ENCODE assay signal across 8 cellular contexts in the genomic region with DNA sequence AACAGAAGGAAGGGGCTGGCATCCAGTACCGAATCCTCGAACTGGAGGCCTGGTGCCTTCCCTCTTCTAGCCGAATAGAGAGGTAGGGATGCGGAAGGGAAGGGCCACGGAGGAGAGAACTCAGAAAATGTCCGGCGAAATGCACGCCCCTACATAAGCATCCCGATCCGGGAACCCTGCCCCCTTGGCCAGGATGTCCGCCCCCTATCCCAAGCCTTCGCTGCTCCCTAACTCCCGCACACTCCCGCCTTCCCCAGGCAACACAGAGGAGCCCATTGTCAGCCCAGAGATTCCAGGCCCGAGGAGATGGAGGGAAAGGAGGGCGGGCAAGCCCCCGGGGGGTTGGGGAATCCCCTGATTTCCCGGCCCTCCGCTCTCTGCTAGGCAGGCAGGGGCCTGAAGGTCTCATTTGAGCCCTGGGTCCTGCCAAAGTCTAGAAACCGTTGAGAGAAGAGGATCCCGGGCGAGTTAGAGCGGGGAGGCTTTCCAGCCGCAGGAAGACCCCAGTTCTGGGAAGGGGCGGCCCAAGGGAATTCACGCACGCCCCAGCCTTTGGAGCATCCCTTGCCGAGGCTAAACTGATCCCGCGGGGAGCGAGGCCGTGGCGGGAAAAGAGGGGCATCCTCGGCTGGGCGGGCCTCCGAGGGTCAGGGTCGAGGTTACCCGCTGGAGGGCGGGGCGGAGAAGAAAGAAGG. TPM values are rescaled to one million over a fixed set of nuclear protein-coding genes. Genes with fewer than 3 reads are reported as not detected.
DNase-seq lines count a peak whose midpoint lies in the region; ATAC-seq and TF ChIP-seq lines count a peak whose summit lies in the region.

No MANE protein-coding gene starts in this region.

- no peaks in the 10 kb centered on the region for H3K9me3 ChIP-seq in HUES6 (ENCODE audit: control insufficient read depth, insufficient read depth, low read depth, low read length)
- no peaks in the 10 kb centered on the region for H3K9me3 ChIP-seq in neuron (ENCODE audit: low read length)

- H2AFZ ChIP-seq in neuron (ENCODE audit: low read depth, low read length), result peak overlapping the region; percentile 20

- H3K36me3 ChIP-seq in BJ (ENCODE audit: control insufficient read depth, insufficient read depth, low read length) (peaks cover 11% of the 10 kb centered on the region), HUES6 (ENCODE audit: control insufficient read depth, insufficient read depth, low read length) (peaks cover 17% of the 10 kb centered on the region), neuron (ENCODE audit: insufficient read depth, low read length) (peaks cover 20% of the 10 kb centered on the region)

- peak overlapping the region; percentile 62 for H3K4me3 Mint-ChIP-seq in activated CD8-positive, alpha-beta T cell treated with anti-CD3 and anti-CD28 coated beads for 36 hours

- peaks cover 64% of the 10 kb centered on the region for H3K27me3 Mint-ChIP-seq in activated CD8-positive, alpha-beta T cell treated with anti-CD3 and anti-CD28 coated beads for 36 hours

- DNase-seq in BJ (ENCODE audit: low read depth), result no peak
- no peak for DNase-seq in activated CD8-positive, alpha-beta T cell treated with anti-CD3 and anti-CD28 coated beads for 36 hours
- DNase-seq in foreskin melanocyte, result peak; percentile 65
- DNase-seq in HT-29 (ENCODE audit: low spot score), result no peak
- DNase-seq in NCI-H2029 treated with DMSO at 0.1 percent for 48 hours (lab: John Stamatoyannopoulos, UW), result no peak

- no peak overlapping the region for H3K27ac Mint-ChIP-seq in activated CD8-positive, alpha-beta T cell treated with anti-CD3 and anti-CD28 coated beads for 36 hours

- H3K4me1 Mint-ChIP-seq in activated CD8-positive, alpha-beta T cell treated with anti-CD3 and anti-CD28 coated beads for 36 hours (ENCODE audit: low read depth), result peaks cover 31% of the 10 kb centered on the region

- no peak for ATAC-seq in activated CD8-positive, alpha-beta T cell treated with anti-CD3 and anti-CD28 coated beads for 36 hours
- no peak for ATAC-seq in GM19035 (IDR thresholded peaks at IDR 0.05; ENCODE audit: unreplicated experiment)

- intact Hi-C loops in activated CD8-positive, alpha-beta T cell treated with anti-CD3 and anti-CD28 coated beads for 36 hours (cut with micrococcal nuclease), result loop anchor here (2.0 kb wide), 1 partner anchor 37 kb away; no protein-coding TSS in a partner anchor

- no peak for TF ChIP-seq CTCF in BJ (IDR thresholded peaks at IDR 0.05; ENCODE audit: insufficient read depth, low read depth, low read length)
- no peak for TF ChIP-seq CTCF in activated CD8-positive, alpha-beta T cell treated with anti-CD3 and anti-CD28 coated beads for 36 hours (IDR thresholded peaks at IDR 0.05)

- peak overlapping the region; percentile 79 for H3K4me3 ChIP-seq in BJ (ENCODE audit: low read depth, low read length)
- peak overlapping the region; percentile 82 for H3K4me3 ChIP-seq in HUES6 (ENCODE audit: low read depth, low read length)
- H3K4me3 ChIP-seq in neuron (ENCODE audit: low read length), result peak overlapping the region; percentile 85

- H3K27ac ChIP-seq in HUES6 (ENCODE audit: low read depth, low read length), result peak overlapping the region; percentile 83; the same call in 1 of the 2 replicates

- CTCF ChIA-PET in BJ (lab: Yijun Ruan, JAX), result interaction anchor here (0.6 to 9.5 kb wide), 22 partner anchors 9 to 193 kb away, joined by 3 to 193 read pairs (median 8); partner anchors contain the start of genes RNASE8, TMEM253 and ZNF219
- CTCF ChIA-PET in activated CD8-positive, alpha-beta T cell treated with anti-CD3 and anti-CD28 coated beads for 36 hours (lab: Charles Lee), result interaction anchor here (0.7 to 6.4 kb wide), 17 partner anchors 7 to 55 kb away, joined by 3 to 121 read pairs (median 6); partner anchors contain the start of genes TMEM253 and ZNF219

- H3K4me1 ChIP-seq in HUES6 (ENCODE audit: control insufficient read depth, insufficient read depth, low read length), result peaks cover 9% of the 10 kb centered on the region
- peaks cover 17% of the 10 kb centered on the region for H3K4me1 ChIP-seq in neuron (ENCODE audit: insufficient read depth, low read length)

- POLR2A ChIA-PET in BJ (lab: Charles Lee), result no interaction called here
- POLR2A ChIA-PET in activated CD8-positive, alpha-beta T cell treated with anti-CD3 and anti-CD28 coated beads for 36 hours (lab: Charles Lee), result interaction anchor here (1.3 to 1.6 kb wide), 2 partner anchors 26 to 137 kb away, joined by 3 to 6 read pairs; no protein-coding TSS in a partner anchor

- no peaks in the 10 kb centered on the region for H3K27me3 ChIP-seq in BJ (ENCODE audit: control insufficient read depth, insufficient read depth, low read length)
- H3K27me3 ChIP-seq in HUES6 (ENCODE audit: control insufficient read depth, insufficient read depth, low read length), result peaks cover 18% of the 10 kb centered on the region
- H3K27me3 ChIP-seq in neuron (ENCODE audit: insufficient read depth, low read length), result no peaks in the 10 kb centered on the region

- H3K9me3 Mint-ChIP-seq in activated CD8-positive, alpha-beta T cell treated with anti-CD3 and anti-CD28 coated beads for 36 hours, result no peaks in the 10 kb centered on the region

- peak overlapping the region; percentile 87 for H3K9ac ChIP-seq in HUES6 (ENCODE audit: low read length)

- no peaks in the 10 kb centered on the region for H3K36me3 Mint-ChIP-seq in activated CD8-positive, alpha-beta T cell treated with anti-CD3 and anti-CD28 coated beads for 36 hours (ENCODE audit: low read depth)

RNA-seq across cellular contexts. Expression of gene ARHGEF40, which starts 0.6 kb away (rescaled TPM):
- polyA plus RNA-seq in BJ (2011; rRNA removed), result 40.4 and 62.7 TPM in 2 replicates
- polyA minus RNA-seq in BJ (2011; rRNA and poly(A)+ RNA removed), result 38.1 and 59.2 TPM in 2 replicates
- total RNA-seq in activated CD8-positive, alpha-beta T cell treated with anti-CD3 and anti-CD28 coated beads for 36 hours, result under 1 TPM; 0.18 to 0.23 TPM
- 18.4 and 20.0 TPM in 2 replicates for total RNA-seq in HT-29 (2014; rRNA removed; shearing (Covaris generic))

RNA-seq across cellular contexts. Expression of gene RNASE8, which starts 11.9 kb away (rescaled TPM):
- polyA plus RNA-seq in BJ (2011; rRNA removed), result not detected in 2 replicates
- not detected in 2 replicates for polyA minus RNA-seq in BJ (2011; rRNA and poly(A)+ RNA removed)
- total RNA-seq in activated CD8-positive, alpha-beta T cell treated with anti-CD3 and anti-CD28 coated beads for 36 hours, result not detected
- not detected in 2 replicates for total RNA-seq in HT-29 (2014; rRNA removed; shearing (Covaris generic))

RNA-seq across cellular contexts. Expression of gene RNASE7, which starts 27.4 kb away (rescaled TPM):
- not detected in 2 replicates for polyA plus RNA-seq in BJ (2011; rRNA removed)
- not detected in 2 replicates for polyA minus RNA-seq in BJ (2011; rRNA and poly(A)+ RNA removed)
- not detected for total RNA-seq in activated CD8-positive, alpha-beta T cell treated with anti-CD3 and anti-CD28 coated beads for 36 hours
- total RNA-seq in HT-29 (2014; rRNA removed; shearing (Covaris generic)), result not detected in 2 replicates

RNA-seq across cellular contexts. Expression of gene ZNF219, which starts 28.9 kb away (rescaled TPM):
- polyA plus RNA-seq in BJ (2011; rRNA removed), result 10.5 and 12.2 TPM in 2 replicates
- polyA minus RNA-seq in BJ (2011; rRNA and poly(A)+ RNA removed), result 3.9 and 6.1 TPM in 2 replicates
- 1 to 10 TPM; 7.2 to 8.2 TPM for total RNA-seq in activated CD8-positive, alpha-beta T cell treated with anti-CD3 and anti-CD28 coated beads for 36 hours
- total RNA-seq in HT-29 (2014; rRNA removed; shearing (Covaris generic)), result 13.6 and 14.6 TPM in 2 replicates

RNA-seq across cellular contexts. Expression of gene TMEM253, which starts 31.3 kb away (rescaled TPM):
- polyA plus RNA-seq in BJ (2011; rRNA removed), result 0.55 and 0.75 TPM in 2 replicates
- polyA minus RNA-seq in BJ (2011; rRNA and poly(A)+ RNA removed), result 0.14 TPM in 1 of 2 replicates, not detected in the other
- total RNA-seq in activated CD8-positive, alpha-beta T cell treated with anti-CD3 and anti-CD28 coated beads for 36 hours, result not detected
- 0.41 TPM in 1 of 2 replicates, not detected in the other for total RNA-seq in HT-29 (2014; rRNA removed; shearing (Covaris generic))

Comparison
In these comparisons a context has a peak if more than half of its experiments do, and no peak if none do; other contexts are left out.
1. RNA of gene ARHGEF40, which starts 0.6 kb away (total RNA-seq): 18.4 to 20.0 TPM in HT-29; 0.18 to 0.23 TPM in activated CD8-positive, alpha-beta T cell treated with anti-CD3 and anti-CD28 coated beads for 36 hours; every median in the first group is over 10 times any median in the second.
2. Peak in every context shown above with its lines, with median percentiles within 50 percentile points of each other: H3K4me3 ChIP-seq.